13 cellular contexts compared by ENCODE assay signal in the genomic region with DNA sequence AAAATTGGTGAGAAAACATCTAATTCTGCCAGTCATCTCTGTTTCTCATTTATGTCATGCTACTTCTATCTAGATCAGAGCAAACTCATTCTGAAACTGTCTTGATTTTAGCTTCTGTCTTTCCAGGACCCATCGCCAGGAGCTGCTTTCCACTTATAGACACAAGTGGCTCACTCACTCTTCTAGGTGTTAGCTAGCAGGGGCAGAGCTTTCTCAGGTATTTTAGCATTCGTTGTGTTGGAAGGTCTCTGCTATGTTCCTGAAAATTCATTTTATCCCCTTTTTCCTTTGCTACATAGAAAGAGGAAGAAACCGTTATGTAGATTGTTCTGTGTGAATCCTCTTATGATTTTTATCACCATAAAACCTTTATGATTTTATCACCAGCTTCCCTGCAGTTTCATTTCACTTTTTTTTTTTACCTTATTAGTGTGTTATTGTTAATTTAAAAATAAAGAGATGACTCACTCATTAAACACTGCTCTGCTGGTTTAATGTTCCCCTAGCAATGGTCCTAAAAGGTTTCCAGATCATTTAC.
A peak's percentile ranks its signal among the peaks of the same experiment; 100 is the strongest.
DNase-seq lines count a peak whose midpoint lies in the region; ATAC-seq and TF ChIP-seq lines count a peak whose summit lies in the region.
"Had no signal": no experiment of that assay in that cellular context is flagged by ENCODE, and none has a peak within 500 bp of the region (broad histone marks: within the 10 kb centered on the region; RNA-seq: fewer than 3 reads in every experiment).

No MANE protein-coding gene starts in this region.

- no peak overlapping the region for H3K4me3 Mint-ChIP-seq in stimulated activated effector memory CD8-positive, alpha-beta T cell treated with anti-CD3 and anti-CD28 coated beads, Interleukin-12 subunit alpha, Interleukin-12 subunit beta, amount 100 ng/mL, for 72 hours
- H3K4me3 Mint-ChIP-seq: activated naive CD8-positive, alpha-beta T cell treated with anti-CD3 and anti-CD28 coated beads, Interleukin-2, amount 10 ng/mL, durations not matched to agents 7 days and 5 days had no signal

- H3K4me1 Mint-ChIP-seq in stimulated activated effector memory CD8-positive, alpha-beta T cell treated with anti-CD3 and anti-CD28 coated beads, Interleukin-12 subunit alpha, Interleukin-12 subunit beta, amount 100 ng/mL, for 72 hours = no peaks in the 10 kb centered on the region
- H3K4me1 Mint-ChIP-seq: activated naive CD8-positive, alpha-beta T cell treated with anti-CD3 and anti-CD28 coated beads, Interleukin-2, amount 10 ng/mL, durations not matched to agents 7 days and 5 days had no signal

- CTCF ChIA-PET in HEK293T (lab: Yijun Ruan, JAX) = no interaction called here

- peaks cover 23% of the 10 kb centered on the region for H3K9me3 Mint-ChIP-seq in stimulated activated effector memory CD8-positive, alpha-beta T cell treated with anti-CD3 and anti-CD28 coated beads, Interleukin-12 subunit alpha, Interleukin-12 subunit beta, amount 100 ng/mL, for 72 hours

- ATAC-seq in GM18508 (IDR thresholded peaks at IDR 0.05; ENCODE audit: insufficient read depth, unreplicated experiment) (peak; percentile 95), GM21360 (IDR thresholded peaks at IDR 0.05; ENCODE audit: unreplicated experiment) (peak; percentile 96), HG02943 (IDR thresholded peaks at IDR 0.05; ENCODE audit: low read depth, unreplicated experiment) (peak; percentile 91), HG03565 (IDR thresholded peaks at IDR 0.05; ENCODE audit: unreplicated experiment) (peak; percentile 96)
- no peak for ATAC-seq in stimulated activated effector memory CD8-positive, alpha-beta T cell treated with anti-CD3 and anti-CD28 coated beads, Interleukin-12 subunit alpha, Interleukin-12 subunit beta, amount 100 ng/mL, for 72 hours
- ATAC-seq: left lung had no signal

- no peaks in the 10 kb centered on the region for H3K36me3 Mint-ChIP-seq in stimulated activated effector memory CD8-positive, alpha-beta T cell treated with anti-CD3 and anti-CD28 coated beads, Interleukin-12 subunit alpha, Interleukin-12 subunit beta, amount 100 ng/mL, for 72 hours
- H3K36me3 Mint-ChIP-seq: activated naive CD8-positive, alpha-beta T cell treated with anti-CD3 and anti-CD28 coated beads, Interleukin-2, amount 10 ng/mL, durations not matched to agents 7 days and 5 days had no signal

- H3K27ac Mint-ChIP-seq in stimulated activated effector memory CD8-positive, alpha-beta T cell treated with anti-CD3 and anti-CD28 coated beads, Interleukin-12 subunit alpha, Interleukin-12 subunit beta, amount 100 ng/mL, for 72 hours = no peak overlapping the region
- H3K27ac Mint-ChIP-seq: activated naive CD8-positive, alpha-beta T cell treated with anti-CD3 and anti-CD28 coated beads, Interleukin-2, amount 10 ng/mL, durations not matched to agents 7 days and 5 days had no signal

- POLR2A ChIA-PET in HEK293T (lab: Yijun Ruan, JAX) = no interaction called here

- DNase-seq in HEK293T (ENCODE audit: extremely low spot score) (no peak), amniotic stem cell (lab: John Stamatoyannopoulos, UW) (no peak)
- DNase-seq in stimulated activated effector memory CD8-positive, alpha-beta T cell treated with anti-CD3 and anti-CD28 coated beads, Interleukin-12 subunit alpha, Interleukin-12 subunit beta, amount 100 ng/mL, for 72 hours (ENCODE audit: low spot score in 2 of 2) = no peak
- no peak for DNase-seq in stimulated activated naive CD4-positive, alpha-beta T cell treated with Interleukin-2 at 50 U/mL for 16 hours (lab: John Stamatoyannopoulos, UW)
- DNase-seq: activated CD4-positive, alpha-beta T cell treated with anti-CD3 and anti-CD28 coated beads, Interleukin-2, amount 50 U/mL, for 48 hours; activated naive CD8-positive, alpha-beta T cell treated with anti-CD3 and anti-CD28 coated beads, Interleukin-2, amount 10 ng/mL, durations not matched to agents 7 days and 5 days; left lung; NCI-H1105 treated with DMSO at 0.1 percent for 48 hours; nucleus accumbens had no signal

TF ChIP-seq in HEK293T, 16 proteins besides CTCF, POLR2A, EP300 and RAD21:
- TF ChIP-seq FOXM1 (IDR thresholded peaks at IDR 0.05; ENCODE audit: borderline replicate concordance) = no peak
- TF ChIP-seq SUZ12 (IDR thresholded peaks at IDR 0.05) = no peak
- TF ChIP-seq, protein P1, sequence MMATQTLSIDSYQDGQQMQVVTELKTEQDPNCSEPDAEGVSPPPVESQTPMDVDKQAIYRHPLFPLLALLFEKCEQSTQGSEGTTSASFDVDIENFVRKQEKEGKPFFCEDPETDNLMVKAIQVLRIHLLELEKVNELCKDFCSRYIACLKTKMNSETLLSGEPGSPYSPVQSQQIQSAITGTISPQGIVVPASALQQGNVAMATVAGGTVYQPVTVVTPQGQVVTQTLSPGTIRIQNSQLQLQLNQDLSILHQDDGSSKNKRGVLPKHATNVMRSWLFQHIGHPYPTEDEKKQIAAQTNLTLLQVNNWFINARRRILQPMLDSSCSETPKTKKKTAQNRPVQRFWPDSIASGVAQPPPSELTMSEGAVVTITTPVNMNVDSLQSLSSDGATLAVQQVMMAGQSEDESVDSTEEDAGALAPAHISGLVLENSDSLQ (IDR thresholded peaks at IDR 0.05) = no peak
- no peak for TF ChIP-seq LEF1 (IDR thresholded peaks at IDR 0.05; ENCODE audit: borderline replicate concordance)
- no peak for TF ChIP-seq NFRKB (IDR thresholded peaks at IDR 0.05)
- TF ChIP-seq FOXA1 (IDR thresholded peaks at IDR 0.05) = no peak
- TF ChIP-seq BHLHE40 (IDR thresholded peaks at IDR 0.05; ENCODE audit: borderline replicate concordance) = no peak
- no peak for TF ChIP-seq ELF4 (IDR thresholded peaks at IDR 0.05)
- no peak for TF ChIP-seq TARDBP (IDR thresholded peaks at IDR 0.05)
- TF ChIP-seq L3MBTL2 (conservative IDR thresholded peaks at IDR 0.05) = no peak
- TF ChIP-seq ARNT (IDR thresholded peaks at IDR 0.05) = no peak
- no peak for TF ChIP-seq ZNF384 (IDR thresholded peaks at IDR 0.05)
- no peak for TF ChIP-seq SP1 (IDR thresholded peaks at IDR 0.05)
- no peak for TF ChIP-seq FOXK2 (IDR thresholded peaks at IDR 0.05)
- TF ChIP-seq CTBP1 (IDR thresholded peaks at IDR 0.05; ENCODE audit: borderline replicate concordance) = no peak
- no peak for TF ChIP-seq HDGF (IDR thresholded peaks at IDR 0.05; ENCODE audit: borderline replicate concordance)
